ENCODE assay signal across 8 cellular contexts in genomic region chr7:100016209-100016901, GRCh38. TPM values are rescaled to one million over a fixed set of nuclear protein-coding genes. Genes with fewer than 3 reads are reported as not detected.
DNase-seq lines count a peak whose midpoint lies in the region; ATAC-seq and TF ChIP-seq lines count a peak whose summit lies in the region.

No MANE protein-coding gene starts in this region.

- peak overlapping the region; percentile 98 to 99 (median 98) for H3K27ac ChIP-seq in body of pancreas
- H3K27ac ChIP-seq in stomach = peak overlapping the region; percentile 98 to 100 (median 99)

- intact Hi-C loops in body of pancreas (cut with DNase I) (no loop called here), left colon (cut with DNase I, micrococcal nuclease) (no loop called here), stomach (cut with DNase I; ENCODE audit: low total_unique reads) (no loop called here)

- TF ChIP-seq POLR2A in body of pancreas (IDR thresholded peaks at IDR 0.05) (peak in 2 of 3 donors; percentile 40 to 58), stomach (IDR thresholded peaks at IDR 0.05) (no peak)

- no peaks in the 10 kb centered on the region for H3K36me3 ChIP-seq in body of pancreas (replicated peaks in 1 of 2; ENCODE audit: insufficient read depth in 1 of 2, low read depth in 2 of 2)
- H3K36me3 ChIP-seq in stomach = peaks cover 0 to 15% (median 9%) of the 10 kb centered on the region in 4 donors

- in situ Hi-C loops in ACHN (cut with HindIII; ENCODE audit: low pct_ligation_motif_present, low pct_unique_long_range_greater_than_20kb, low sequenced_read_pairs) = no loop called here

- H3K9me3 ChIP-seq in body of pancreas = no peaks in the 10 kb centered on the region
- H3K9me3 ChIP-seq in stomach = no peaks in the 10 kb centered on the region

- H3K4me1 ChIP-seq in body of pancreas (peaks cover 74% of the 10 kb centered on the region), stomach (peaks cover 53 to 79% (median 69%) of the 10 kb centered on the region in 4 donors)

- no peaks in the 10 kb centered on the region for H3K27me3 ChIP-seq in body of pancreas
- no peaks in the 10 kb centered on the region for H3K27me3 ChIP-seq in stomach

- peak overlapping the region; percentile 56 to 73 for H3K4me3 ChIP-seq in body of pancreas
- H3K4me3 ChIP-seq in stomach = peak overlapping the region; percentile 68 to 99 (median 88)

- peak; percentile 33 for ATAC-seq in body of pancreas
- ATAC-seq in left colon = peak; percentile 70
- no peak for ATAC-seq in HG03439 (IDR thresholded peaks at IDR 0.05; ENCODE audit: unreplicated experiment)
- no peak for ATAC-seq in GM21390 (IDR thresholded peaks at IDR 0.05; ENCODE audit: unreplicated experiment)

- TF ChIP-seq EP300 in stomach (IDR thresholded peaks at IDR 0.05) = no peak

- TF ChIP-seq CTCF in body of pancreas (IDR thresholded peaks at IDR 0.05) (no peak), stomach (IDR thresholded peaks at IDR 0.05) (no peak)

- DNase-seq in ACHN (peak; percentile 24), HT-29 (ENCODE audit: low spot score) (peak; percentile 54), body of pancreas (no peak), left colon (peak in 1 of 2 donors; percentile 49), stomach (no peak), SKM-1 treated with dmso at 0.1 percent for 144 hours (lab: John Stamatoyannopoulos, UW; ENCODE audit: unreplicated experiment) (no peak)

- whole genome bisulfite sequencing in body of pancreas, 2 donors = 3 to 6% methylated on average over 12 of the region's 12 CpGs
- WGBS in stomach, 5 donors = 13 to 20% (median 14%) methylated on average over 12 of the region's 12 CpGs

RNA-seq across cellular contexts. Expression of gene ZKSCAN1, which starts 1.0 kb away (rescaled TPM):
- total RNA-seq in HT-29 (2014; rRNA removed; shearing (Covaris generic)) = 22.5 and 32.1 TPM in 2 replicates
- total RNA-seq in body of pancreas = 10 to 100 TPM; 31.6 to 40.2 TPM
- 100 to 1,000 TPM; 127 to 133 TPM for total RNA-seq in left colon
- total RNA-seq in stomach = 100 to 1,000 TPM in 1 of 5 donors, 10 to 100 TPM in 4; 49.0 to 153 (median 55.2) TPM
- polyA plus RNA-seq in stomach = 10 to 100 TPM in 2 of 3 donors, 1 to 10 TPM in 1; 9.5 to 13.6 (median 10.0) TPM

RNA-seq across cellular contexts. Expression of gene ZSCAN21, which starts 33.2 kb away (rescaled TPM):
- total RNA-seq in HT-29 (2014; rRNA removed; shearing (Covaris generic)) = 7.7 and 7.9 TPM in 2 replicates
- total RNA-seq in body of pancreas (10 to 100 TPM; 14.5 to 20.2 TPM), left colon (1 to 10 TPM; 6.7 to 7.1 TPM), stomach (10 to 100 TPM in 4 of 5 donors, 1 to 10 TPM in 1; 6.4 to 48.4 (median 14.6) TPM)
- polyA plus RNA-seq in stomach = 1 to 10 TPM; 5.4 to 7.0 (median 6.8) TPM

RNA-seq across cellular contexts. Expression of gene AZGP1, which starts 40.5 kb away (rescaled TPM):
- total RNA-seq in HT-29 (2014; rRNA removed; shearing (Covaris generic)) = 42.3 and 43.2 TPM in 2 replicates
- total RNA-seq in body of pancreas (100 to 1,000 TPM; 133 to 271 TPM), left colon (1 to 10 TPM; 3.4 to 4.8 TPM), stomach (10 to 100 TPM in 2 of 5 donors, 1 to 10 TPM in 2, not detected in 1; 6.8 to 92.3 (median 32.7) TPM)
- polyA plus RNA-seq in stomach = 100 to 1,000 TPM; 235 to 461 (median 422) TPM

Comparison
In these comparisons a context has a peak if more than half of its experiments do, and no peak if none do; other contexts are left out.
1. DNase-seq: peak in ACHN (single experiment) and HT-29 (single experiment); none in body of pancreas (0 of 4), stomach (single experiment) and SKM-1 treated with dmso at 0.1 percent for 144 hours (single experiment).
2. ATAC-seq: peak in body of pancreas (single experiment) and left colon (single experiment); none in HG03439 (single experiment) and GM21390 (single experiment).
3. POLR2A ChIP-seq: peak in body of pancreas (2 of 3); none in stomach (0 of 4).